ENCODE assay signal across 8 cellular contexts in genomic region chr1:41313661-41314131, GRCh38. TPM values are rescaled to one million over a fixed set of nuclear protein-coding genes. Genes with fewer than 3 reads are reported as not detected.
DNase-seq lines count a peak whose midpoint lies in the region; ATAC-seq and TF ChIP-seq lines count a peak whose summit lies in the region.

No MANE protein-coding gene starts in this region.

- H3K4me1 Mint-ChIP-seq in activated naive CD4-positive, alpha-beta T cell treated with anti-CD3 and anti-CD28 coated beads, Interleukin-2, amount 10 ng/mL, durations not matched to agents 7 days and 5 days: no peaks in the 10 kb centered on the region

- CTCF ChIA-PET in activated naive CD4-positive, alpha-beta T cell treated with anti-CD3 and anti-CD28 coated beads, Interleukin-2, amount 10 ng/mL, durations not matched to agents 7 days and 5 days (lab: Charles Lee): interaction anchor here (1.1 to 3.0 kb wide), 4 partner anchors 9 to 186 kb away, joined by 3 to 14 read pairs (median 6); no protein-coding TSS in a partner anchor

- DNase-seq in activated naive CD4-positive, alpha-beta T cell treated with anti-CD3 and anti-CD28 coated beads, Interleukin-2, amount 10 ng/mL, durations not matched to agents 7 days and 5 days: peak; percentile 28
- no peak for DNase-seq in activated naive CD4-positive, alpha-beta T cell treated with Interleukin-2 at 50 U/mL for 16 hours
- DNase-seq in RPMI8226: peak; percentile 31
- DNase-seq in fibroblast of villous mesenchyme (ENCODE audit: low read depth): peak; percentile 19
- DNase-seq in stimulated activated naive CD8-positive, alpha-beta T cell treated with anti-CD3 and anti-CD28 coated beads, Interleukin-15, Interleukin-2, amounts not matched to agents 100 U/mL and 50 U/mL, for 24 hours: peak; percentile 16
- no peak for DNase-seq in coronary artery (ENCODE audit: low spot score)
- DNase-seq in EL: no peak

- no peak overlapping the region for H3K4me3 Mint-ChIP-seq in activated naive CD4-positive, alpha-beta T cell treated with anti-CD3 and anti-CD28 coated beads, Interleukin-2, amount 10 ng/mL, durations not matched to agents 7 days and 5 days

- H3K36me3 Mint-ChIP-seq in activated naive CD4-positive, alpha-beta T cell treated with anti-CD3 and anti-CD28 coated beads, Interleukin-2, amount 10 ng/mL, durations not matched to agents 7 days and 5 days: no peaks in the 10 kb centered on the region

- H3K4me3 ChIP-seq in fibroblast of villous mesenchyme (ENCODE audit: low read depth, low read length) (no peak overlapping the region), coronary artery (no peak overlapping the region)

- H3K27ac Mint-ChIP-seq in activated naive CD4-positive, alpha-beta T cell treated with anti-CD3 and anti-CD28 coated beads, Interleukin-2, amount 10 ng/mL, durations not matched to agents 7 days and 5 days: no peak overlapping the region

- peak overlapping the region in 1 of 2 donors; percentile 20 for H3K27ac ChIP-seq in coronary artery

- no peaks in the 10 kb centered on the region for H3K9me3 Mint-ChIP-seq in activated naive CD4-positive, alpha-beta T cell treated with anti-CD3 and anti-CD28 coated beads, Interleukin-2, amount 10 ng/mL, durations not matched to agents 7 days and 5 days

- TF ChIP-seq CTCF in fibroblast of villous mesenchyme (IDR thresholded peaks at IDR 0.05; ENCODE audit: insufficient read depth, low read depth, low read length) (peak; percentile 67), coronary artery (IDR thresholded peaks at IDR 0.05) (no peak)

- no peak for ATAC-seq in stimulated activated naive CD8-positive, alpha-beta T cell treated with anti-CD3 and anti-CD28 coated beads, Interleukin-15, Interleukin-2, amounts not matched to agents 100 U/mL and 50 U/mL, for 24 hours
- ATAC-seq in HG02678 (IDR thresholded peaks at IDR 0.05; ENCODE audit: unreplicated experiment): no peak

- H3K27me3 Mint-ChIP-seq in activated naive CD4-positive, alpha-beta T cell treated with anti-CD3 and anti-CD28 coated beads, Interleukin-2, amount 10 ng/mL, durations not matched to agents 7 days and 5 days: peaks cover 13% of the 10 kb centered on the region

RNA-seq across cellular contexts. Expression of gene FOXO6, which starts 47.5 kb away (rescaled TPM):
- total RNA-seq in fibroblast of villous mesenchyme: not detected in 2 replicates

Comparison
In these comparisons a context has a peak if more than half of its experiments do, and no peak if none do; other contexts are left out.
1. DNase-seq: peak in activated naive CD4-positive, alpha-beta T cell treated with anti-CD3 and anti-CD28 coated beads, Interleukin-2, amount 10 ng/mL, durations not matched to agents 7 days and 5 days (single experiment), RPMI8226 (single experiment), fibroblast of villous mesenchyme (single experiment) and stimulated activated naive CD8-positive, alpha-beta T cell treated with anti-CD3 and anti-CD28 coated beads, Interleukin-15, Interleukin-2, amounts not matched to agents 100 U/mL and 50 U/mL, for 24 hours (single experiment); none in activated naive CD4-positive, alpha-beta T cell treated with Interleukin-2 at 50 U/mL for 16 hours (single experiment), coronary artery (single experiment) and EL (single experiment).